In genomic region chr3:5811051-5811450, GRCh38 we compare ENCODE assay signal across 18 cellular contexts.
"Had no signal": no experiment of that assay in that cellular context is flagged by ENCODE, and none has a peak within 500 bp of the region (broad histone marks: within the 10 kb centered on the region; RNA-seq: fewer than 3 reads in every experiment).

No MANE protein-coding gene starts in this region.

- H3K36me3 ChIP-seq: esophagus muscularis mucosa, gastroesophageal sphincter, heart left ventricle, left lung, lower lobe of right lung had no signal

- H3K4me3 ChIP-seq: dorsolateral prefrontal cortex, esophagus muscularis mucosa, gastroesophageal sphincter, heart left ventricle, left lung, lower lobe of right lung, mucosa of descending colon had no signal

- H3K27ac ChIP-seq: dorsolateral prefrontal cortex, esophagus muscularis mucosa, foreskin keratinocyte, gastroesophageal sphincter, heart left ventricle, left lung, lower lobe of right lung had no signal

- H3K36me3 Mint-ChIP-seq: mesothelial cell of epicardium; naive B cell; naive thymus-derived CD8-positive, alpha-beta T cell had no signal

- H3K4me3 Mint-ChIP-seq: mesothelial cell of epicardium; naive B cell; naive thymus-derived CD8-positive, alpha-beta T cell had no signal

- H3K27me3 ChIP-seq: esophagus muscularis mucosa, foreskin keratinocyte, gastroesophageal sphincter, heart left ventricle, left lung had no signal

- H3K4me1 ChIP-seq: esophagus muscularis mucosa, foreskin keratinocyte, gastroesophageal sphincter, heart left ventricle, left lung, lower lobe of right lung had no signal

- H3K9me3 Mint-ChIP-seq: mesothelial cell of epicardium, naive B cell had no signal

- H3K27ac Mint-ChIP-seq: mesothelial cell of epicardium; naive B cell; naive thymus-derived CD8-positive, alpha-beta T cell had no signal

- H3K4me1 Mint-ChIP-seq: naive B cell; naive thymus-derived CD8-positive, alpha-beta T cell had no signal

- ATAC-seq: foreskin keratinocyte; gastroesophageal sphincter; heart left ventricle; left cardiac atrium; left lung; left ventricle myocardium superior; lower lobe of right lung; mucosa of descending colon; naive thymus-derived CD8-positive, alpha-beta T cell had no signal

- H3K9me3 ChIP-seq: esophagus muscularis mucosa, gastroesophageal sphincter, heart left ventricle, left lung, lower lobe of right lung, mucosa of descending colon had no signal

- DNase-seq: dermis blood vessel endothelial cell; dorsolateral prefrontal cortex; effector CD4-positive, alpha-beta T cell; effector memory CD4-positive, alpha-beta T cell; foreskin keratinocyte; heart left ventricle; hippocampal formation; left cardiac atrium; left lung; left ventricle myocardium superior; lower lobe of right lung; mesenchymal stem cell; mucosa of descending colon; naive B cell; naive thymus-derived CD8-positive, alpha-beta T cell had no signal
